Comparison of ENCODE assay signal across 1 cellular context in genomic region chr16:3881499-3881995, GRCh38.
TF ChIP-seq lines count a peak whose summit lies in the region.

No MANE protein-coding gene starts in this region.

TF ChIP-seq in SK-N-SH, 30 proteins besides CTCF, POLR2A, EP300 and RAD21 (continued from another document):
- TF ChIP-seq USF2 (IDR thresholded peaks at IDR 0.05; ENCODE audit: borderline replicate concordance, low read depth, low read length) (no peak), SIN3A (IDR thresholded peaks at IDR 0.05; ENCODE audit: borderline replicate concordance, low read depth, low read length) (no peak), REST (IDR thresholded peaks at IDR 0.05; ENCODE audit: low read depth, low read length) (no peak), EZH2phosphoT487 (IDR thresholded peaks at IDR 0.05; ENCODE audit: borderline replicate concordance, low read depth) (no peak), ELF1 (IDR thresholded peaks at IDR 0.05) (no peak), RFX5 (IDR thresholded peaks at IDR 0.05; ENCODE audit: low read length) (no peak), SMC3 (IDR thresholded peaks at IDR 0.05; ENCODE audit: low read depth, low read length) (no peak), JUND (IDR thresholded peaks at IDR 0.05) (no peak), GATA2 (CRISPR knock-in tag; IDR thresholded peaks at IDR 0.05) (no peak)
